18 cellular contexts compared by ENCODE assay signal in genomic region chr12:47095446-47096236, GRCh38. TPM values are rescaled to one million over a fixed set of nuclear protein-coding genes. Genes with fewer than 3 reads are reported as not detected.
DNase-seq lines count a peak whose midpoint lies in the region; ATAC-seq, FAIRE-seq and TF ChIP-seq lines count a peak whose summit lies in the region.
"Had no signal": no experiment of that assay in that cellular context is flagged by ENCODE, and none has a peak within 500 bp of the region (broad histone marks: within the 10 kb centered on the region; RNA-seq: fewer than 3 reads in every experiment).

No MANE protein-coding gene starts in this region.

- H3K9me3 Mint-ChIP-seq in HFFc6 = peaks cover 7% of the 10 kb centered on the region
- H3K9me3 Mint-ChIP-seq in activated CD4-positive, alpha-beta T cell treated with anti-CD3 and anti-CD28 coated beads, Interleukin-2, amount 10 ng/mL, durations not matched to agents 7 days and 5 days = peaks cover 6% of the 10 kb centered on the region
- H3K9me3 Mint-ChIP-seq: activated T-helper 17 cell treated with anti-CD3 and anti-CD28 coated beads, Interleukin-2, amount 50 U/mL, for 72 hours had no signal

- no peaks in the 10 kb centered on the region for H3K27me3 Mint-ChIP-seq in HFFc6 (ENCODE audit: insufficient read depth)
- no peaks in the 10 kb centered on the region for H3K27me3 Mint-ChIP-seq in activated CD4-positive, alpha-beta T cell treated with anti-CD3 and anti-CD28 coated beads, Interleukin-2, amount 10 ng/mL, durations not matched to agents 7 days and 5 days
- H3K27me3 Mint-ChIP-seq: activated CD4-positive, alpha-beta T cell treated with anti-CD3 and anti-CD28 coated beads, Interleukin-2, amount 10 ng/mL, durations not matched to agents 24 days and 14 days; activated T-helper 17 cell treated with anti-CD3 and anti-CD28 coated beads, Interleukin-2, amount 50 U/mL, for 72 hours; T-cell had no signal

- peak overlapping the region; percentile 65 for H3K4me2 ChIP-seq in keratinocyte (ENCODE audit: control insufficient read depth, extremely low read depth, insufficient read depth, low read depth, low read length)
- H3K4me2 ChIP-seq: BLaER1 treated with 17β-estradiol and CSF1 and Interleukin-3, amounts not matched to agents 10 nM and 100 nM had no signal

- POLR2A ChIA-PET in AG04450 (lab: Yijun Ruan, JAX) = interaction anchor here (0.6 to 2.1 kb wide), 3 partner anchors 9 to 13 kb away, joined by 3 to 11 read pairs (median 8); no protein-coding TSS in a partner anchor
- POLR2A ChIA-PET in activated CD4-positive, alpha-beta T cell treated with anti-CD3 and anti-CD28 coated beads, Interleukin-2, amount 10 ng/mL, durations not matched to agents 7 days and 5 days (lab: Charles Lee) = no interaction called here

- H3K27me3 ChIP-seq in AG04450 (ENCODE audit: control insufficient read depth, insufficient read depth, low read length) (no peaks in the 10 kb centered on the region), adipocyte (replicated peaks; ENCODE audit: control insufficient read depth, insufficient read depth, low read length) (no peaks in the 10 kb centered on the region), keratinocyte (ENCODE audit: control insufficient read depth, extremely low read depth, insufficient read depth, low read length) (no peaks in the 10 kb centered on the region)
- H3K27me3 ChIP-seq: BLaER1 treated with 17β-estradiol and CSF1 and Interleukin-3, amounts not matched to agents 10 nM and 100 nM had no signal

- H3K36me3 Mint-ChIP-seq in HFFc6 (ENCODE audit: low read depth) = peaks cover 12% of the 10 kb centered on the region
- peaks cover 20% of the 10 kb centered on the region for H3K36me3 Mint-ChIP-seq in activated CD4-positive, alpha-beta T cell treated with anti-CD3 and anti-CD28 coated beads, Interleukin-2, amount 10 ng/mL, durations not matched to agents 7 days and 5 days (ENCODE audit: low read depth)

- no peaks in the 10 kb centered on the region for H3K9me1 ChIP-seq in keratinocyte (ENCODE audit: control insufficient read depth, extremely low read depth, insufficient read depth, low read length)

- H3K9me3 ChIP-seq in AG04450 (ENCODE audit: control insufficient read depth, insufficient read depth, low read length) (no peaks in the 10 kb centered on the region), adipocyte (ENCODE audit: control insufficient read depth, low read length) (peaks cover 4% of the 10 kb centered on the region), keratinocyte (ENCODE audit: control insufficient read depth, low read depth, low read length) (peaks cover 3% of the 10 kb centered on the region)
- H3K9me3 ChIP-seq: mucosa of descending colon had no signal

- H3K27ac ChIP-seq in AG04450 (ENCODE audit: low read depth, low read length) (no peak overlapping the region), keratinocyte (ENCODE audit: control insufficient read depth, insufficient read depth, low read length) (peak overlapping the region; percentile 78)
- H3K27ac ChIP-seq: BLaER1 treated with 17β-estradiol and CSF1 and Interleukin-3, amounts not matched to agents 10 nM and 100 nM had no signal

- TF ChIP-seq CTCF in AG04450 (IDR thresholded peaks at IDR 0.05; ENCODE audit: low read depth, low read length) (no peak), HFFc6 (IDR thresholded peaks at IDR 0.05) (no peak), keratinocyte (optimal IDR thresholded peaks at IDR 0.05 in 1 of 3, IDR thresholded peaks at IDR 0.05 in 1 of 3, conservative IDR thresholded peaks at IDR 0.05 in 1 of 3; ENCODE audit: extremely low read depth in 1 of 3, insufficient read depth in 2 of 3, low read length in 3 of 3) (no peak), omental fat pad (IDR thresholded peaks at IDR 0.05) (no peak)

- H3K4me3 ChIP-seq in AG04450 (ENCODE audit: low read depth, low read length) (no peak overlapping the region), adipocyte (ENCODE audit: low read length) (no peak overlapping the region), keratinocyte (ENCODE audit: control insufficient read depth in 2 of 3, extremely low read depth in 1 of 3, insufficient read depth in 2 of 3, low read depth in 1 of 3, low read length in 3 of 3) (peak overlapping the region in 1 of 3 experiments; percentile 8)
- H3K4me3 ChIP-seq: BLaER1 treated with 17β-estradiol and CSF1 and Interleukin-3, amounts not matched to agents 10 nM and 100 nM; mucosa of descending colon had no signal

- H3K79me2 ChIP-seq in keratinocyte (ENCODE audit: control insufficient read depth, insufficient read depth, low read length) = no peaks in the 10 kb centered on the region

- H3K4me1 ChIP-seq in adipocyte (ENCODE audit: control insufficient read depth, insufficient read depth, low read length) = peaks cover 24% of the 10 kb centered on the region
- peaks cover 41% of the 10 kb centered on the region for H3K4me1 ChIP-seq in keratinocyte (ENCODE audit: control insufficient read depth, extremely low read depth, insufficient read depth, low read length)

- no peak overlapping the region for H2AFZ ChIP-seq in keratinocyte (ENCODE audit: control insufficient read depth, low read length)

- CTCF ChIA-PET in AG04450 (lab: Charles Lee) = interaction anchor here (0.7 to 1.4 kb wide), 3 partner anchors 8 to 322 kb away, joined by 3 to 4 read pairs (median 3); no protein-coding TSS in a partner anchor
- CTCF ChIA-PET in activated CD4-positive, alpha-beta T cell treated with anti-CD3 and anti-CD28 coated beads, Interleukin-2, amount 10 ng/mL, durations not matched to agents 7 days and 5 days (lab: Charles Lee) = interaction anchor here (0.6 to 1.6 kb wide), 6 partner anchors 9 to 432 kb away, joined by 3 to 5 read pairs (median 4); no protein-coding TSS in a partner anchor

- H3K4me1 Mint-ChIP-seq in HFFc6 (ENCODE audit: low read depth) = peaks cover 83% of the 10 kb centered on the region
- peaks cover 15% of the 10 kb centered on the region for H3K4me1 Mint-ChIP-seq in activated CD4-positive, alpha-beta T cell treated with anti-CD3 and anti-CD28 coated beads, Interleukin-2, amount 10 ng/mL, durations not matched to agents 7 days and 5 days

- H3K27ac Mint-ChIP-seq in HFFc6 = peak overlapping the region; percentile 85
- no peak overlapping the region for H3K27ac Mint-ChIP-seq in activated CD4-positive, alpha-beta T cell treated with anti-CD3 and anti-CD28 coated beads, Interleukin-2, amount 10 ng/mL, durations not matched to agents 7 days and 5 days
- H3K27ac Mint-ChIP-seq: activated CD4-positive, alpha-beta T cell treated with anti-CD3 and anti-CD28 coated beads, Interleukin-2, amount 10 ng/mL, durations not matched to agents 24 days and 14 days; activated T-helper 17 cell treated with anti-CD3 and anti-CD28 coated beads, Interleukin-2, amount 50 U/mL, for 72 hours had no signal

- peak; percentile 94 for FAIRE-seq in keratinocyte (lab: Jason Lieb, UNC)
- FAIRE-seq: colon had no signal

- peak overlapping the region; percentile 81 for H3K4me3 Mint-ChIP-seq in HFFc6
- H3K4me3 Mint-ChIP-seq in activated CD4-positive, alpha-beta T cell treated with anti-CD3 and anti-CD28 coated beads, Interleukin-2, amount 10 ng/mL, durations not matched to agents 7 days and 5 days = no peak overlapping the region
- H3K4me3 Mint-ChIP-seq: activated CD4-positive, alpha-beta T cell treated with anti-CD3 and anti-CD28 coated beads, Interleukin-2, amount 10 ng/mL, durations not matched to agents 24 days and 14 days; activated T-helper 17 cell treated with anti-CD3 and anti-CD28 coated beads, Interleukin-2, amount 50 U/mL, for 72 hours had no signal

- dilution Hi-C loops in keratinocyte (cut with MboI; ENCODE audit: extremely low pct_ligation_motif_present, low sequenced_read_pairs) = no loop called here

- peak; percentile 72 for DNase-seq in AG04450 (ENCODE audit: low read depth, low spot score)
- peak; percentile 76 for DNase-seq in HFFc6
- DNase-seq in adipocyte (ENCODE audit: low read depth) = peak; percentile 55
- DNase-seq in keratinocyte (ENCODE audit: low read depth, low spot score) = peak; percentile 77
- DNase-seq in activated CD4-positive, alpha-beta T cell treated with anti-CD3 and anti-CD28 coated beads, Interleukin-2, amount 10 ng/mL, durations not matched to agents 7 days and 5 days = no peak
- no peak for DNase-seq in activated naive CD4-positive, alpha-beta T cell treated with Interleukin-2 at 50 U/mL for 16 hours
- DNase-seq in omental fat pad (ENCODE audit: low spot score) = no peak
- no peak for DNase-seq in pons (ENCODE audit: low spot score)
- DNase-seq: activated CD4-positive, alpha-beta T cell treated with anti-CD3 and anti-CD28 coated beads, Interleukin-2, amount 10 ng/mL, durations not matched to agents 24 days and 14 days; mucosa of descending colon; NCI-H1930; NK-92 treated with Interleukin-12 subunit alpha and Interleukin-12 subunit beta, amount 100 ng/mL, for 24 hours; stimulated activated CD4-positive, alpha-beta T cell treated with anti-CD3 and anti-CD28 coated beads, Interleukin-4, amount 100 ng/mL, for 24 hours; T-cell had no signal

- ATAC-seq in omental fat pad (ENCODE audit: low FRiP score) = no peak
- ATAC-seq: activated T-helper 17 cell treated with anti-CD3 and anti-CD28 coated beads, Interleukin-2, amount 50 U/mL, for 72 hours; esophagus mucosa; mucosa of descending colon; T-cell had no signal

- H3K36me3 ChIP-seq in adipocyte (ENCODE audit: control insufficient read depth, insufficient read depth, low read length, severe bottlenecking) = no peaks in the 10 kb centered on the region
- H3K36me3 ChIP-seq in keratinocyte (ENCODE audit: control insufficient read depth in 2 of 2, extremely low read depth in 1 of 2, insufficient read depth in 2 of 2, low read length in 2 of 2) = peaks cover 0 to 3% of the 10 kb centered on the region in 2 experiments
- H3K36me3 ChIP-seq: BLaER1 treated with 17β-estradiol and CSF1 and Interleukin-3, amounts not matched to agents 10 nM and 100 nM had no signal

- no peaks in the 10 kb centered on the region for H4K20me1 ChIP-seq in keratinocyte (ENCODE audit: control insufficient read depth, extremely low read depth, insufficient read depth, low read length)
- H4K20me1 ChIP-seq: BLaER1 treated with 17β-estradiol and CSF1 and Interleukin-3, amounts not matched to agents 10 nM and 100 nM had no signal

- H3K9ac ChIP-seq in adipocyte (ENCODE audit: low read length) (no peak overlapping the region), keratinocyte (ENCODE audit: control insufficient read depth, extremely low read depth, insufficient read depth, low read length) (peak overlapping the region; percentile 55)
- H3K9ac ChIP-seq: BLaER1 treated with 17β-estradiol and CSF1 and Interleukin-3, amounts not matched to agents 10 nM and 100 nM had no signal

RNA-seq across cellular contexts. Expression of gene AMIGO2, which starts 15.9 kb away (rescaled TPM):
- polyA plus RNA-seq in AG04450 (2011; rRNA removed) (15.5 and 18.7 TPM in 2 replicates), keratinocyte (50.7 to 76.5 TPM (median 71.3 TPM) in 3 replicates)
- 8.4 and 10.0 TPM in 2 replicates for polyA minus RNA-seq in AG04450 (2011; rRNA and poly(A)+ RNA removed)
- total RNA-seq in HFFc6 (2021; fragmentation: NEBNext Ultra II Directional; extraction: Animal tissue kit (Norgen Biotek cat#: 25700)) = 10 to 100 TPM; 46.6 to 82.4 (median 60.7) TPM
- 8.3 TPM for polyA plus RNA-seq in keratinocyte (2011; ENCODE audit: low read depth)
- 29.4 and 57.4 TPM in 2 replicates for polyA plus RNA-seq in keratinocyte (2011; cell fraction: cytosol; rRNA removed)
- polyA plus RNA-seq in keratinocyte (2011; cell fraction: nucleus; rRNA removed) = 135 and 145 TPM in 2 replicates
- polyA plus RNA-seq in keratinocyte (2012; ENCODE audit: low replicate concordance) = 12.8 and 59.8 TPM in 2 replicates
- 33.5 to 51.5 TPM (median 39.6 TPM) in 3 replicates for polyA minus RNA-seq in keratinocyte
- polyA minus RNA-seq in keratinocyte (2011; cell fraction: cytosol; rRNA and poly(A)+ RNA removed) = 30.3 TPM
- 45.1 and 74.9 TPM in 2 replicates for polyA minus RNA-seq in keratinocyte (2011; cell fraction: nucleus; rRNA and poly(A)+ RNA removed)
- total RNA-seq in activated CD4-positive, alpha-beta T cell treated with anti-CD3 and anti-CD28 coated beads, Interleukin-2, amount 10 ng/mL, durations not matched to agents 7 days and 5 days = 10 to 100 TPM; 10.3 to 10.8 TPM
- 10 to 100 TPM in 2 of 4 donors, 1 to 10 TPM in 2; 5.8 to 17.8 (median 13.4) TPM for total RNA-seq in omental fat pad

RNA-seq across cellular contexts. Expression of gene PCED1B, which starts 16.2 kb away (rescaled TPM):
- polyA plus RNA-seq in AG04450 (2011; rRNA removed) = 0.88 and 1.1 TPM in 2 replicates
- polyA minus RNA-seq in AG04450 (2011; rRNA and poly(A)+ RNA removed) = 0.92 and 1.8 TPM in 2 replicates
- total RNA-seq in HFFc6 (2021; fragmentation: NEBNext Ultra II Directional; extraction: Animal tissue kit (Norgen Biotek cat#: 25700)) = 1 to 10 TPM; 3.3 to 5.4 (median 4.9) TPM
- polyA plus RNA-seq in keratinocyte = 3.1 to 3.7 TPM (median 3.2 TPM) in 3 replicates
- 2.0 TPM for polyA plus RNA-seq in keratinocyte (2011; ENCODE audit: low read depth)
- polyA plus RNA-seq in keratinocyte (2011; cell fraction: cytosol; rRNA removed) = 2.4 and 4.7 TPM in 2 replicates
- polyA plus RNA-seq in keratinocyte (2011; cell fraction: nucleus; rRNA removed) = 7.8 and 13.8 TPM in 2 replicates
- 5.1 and 8.0 TPM in 2 replicates for polyA plus RNA-seq in keratinocyte (2012; ENCODE audit: low replicate concordance)
- 2.9 to 5.0 TPM (median 4.4 TPM) in 3 replicates for polyA minus RNA-seq in keratinocyte
- polyA minus RNA-seq in keratinocyte (2011; cell fraction: cytosol; rRNA and poly(A)+ RNA removed) = 2.1 TPM
- 3.2 and 4.5 TPM in 2 replicates for polyA minus RNA-seq in keratinocyte (2011; cell fraction: nucleus; rRNA and poly(A)+ RNA removed)
- 10 to 100 TPM; 58.7 to 59.7 TPM for total RNA-seq in activated CD4-positive, alpha-beta T cell treated with anti-CD3 and anti-CD28 coated beads, Interleukin-2, amount 10 ng/mL, durations not matched to agents 7 days and 5 days
- total RNA-seq in omental fat pad = 1 to 10 TPM; 1.9 to 5.7 (median 3.8) TPM

Comparison
In these comparisons a context has a peak if more than half of its experiments do, and no peak if none do; other contexts are left out.
1. DNase-seq: peak in AG04450 (single experiment), HFFc6 (single experiment), adipocyte (single experiment) and keratinocyte (single experiment); none in activated CD4-positive, alpha-beta T cell treated with anti-CD3 and anti-CD28 coated beads, Interleukin-2, amount 10 ng/mL, durations not matched to agents 7 days and 5 days (single experiment), activated naive CD4-positive, alpha-beta T cell treated with Interleukin-2 at 50 U/mL for 16 hours (single experiment), omental fat pad (single experiment) and pons (single experiment).
2. RNA of gene PCED1B, which starts 16.2 kb away (total RNA-seq): 58.7 to 59.7 TPM in activated CD4-positive, alpha-beta T cell treated with anti-CD3 and anti-CD28 coated beads, Interleukin-2, amount 10 ng/mL, durations not matched to agents 7 days and 5 days; 1.9 to 5.7 TPM in omental fat pad and 3.3 to 5.4 TPM in HFFc6; every median in the first group is over 4 times any median in the second.